Comparison of ENCODE assay signal across 1 cellular context in the genomic region with DNA sequence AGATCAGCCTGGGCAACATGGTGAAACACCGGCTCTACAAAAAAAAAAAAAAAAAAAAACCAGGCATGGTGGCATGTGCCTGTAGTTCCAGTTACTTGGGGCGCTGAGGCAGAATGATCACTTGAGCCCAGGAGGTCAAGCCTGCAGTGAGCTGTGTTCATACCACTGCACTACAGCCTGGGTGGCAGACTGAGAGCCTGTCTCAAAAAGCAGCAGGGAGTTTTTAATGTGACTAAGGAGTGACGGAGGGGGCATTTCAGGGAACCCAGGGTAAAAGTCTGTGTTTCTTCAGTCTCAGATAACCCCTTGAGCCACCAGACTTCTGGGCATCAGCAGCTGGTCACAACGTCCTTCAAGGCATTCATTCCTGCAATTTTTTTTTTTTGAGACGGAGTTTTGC.
TF ChIP-seq lines count a peak whose summit lies in the region.

No MANE protein-coding gene starts in this region.

TF ChIP-seq in WTC11, 78 proteins besides CTCF, POLR2A, EP300 and RAD21 (continued from another document):
- no peak for TF ChIP-seq ZSCAN18 (CRISPR knock-in tag; IDR thresholded peaks at IDR 0.05)
- TF ChIP-seq NR1H2 (CRISPR knock-in tag; IDR thresholded peaks at IDR 0.05) = no peak
- no peak for TF ChIP-seq SOX15 (CRISPR knock-in tag; IDR thresholded peaks at IDR 0.05)
- TF ChIP-seq NFYB (CRISPR knock-in tag; conservative IDR thresholded peaks at IDR 0.05; ENCODE audit: low read depth) = no peak
- no peak for TF ChIP-seq HMGXB4 (CRISPR knock-in tag; IDR thresholded peaks at IDR 0.05)
- TF ChIP-seq ZBTB21 (CRISPR knock-in tag; IDR thresholded peaks at IDR 0.05; ENCODE audit: borderline replicate concordance) = no peak
- TF ChIP-seq ATF3 (CRISPR knock-in tag; conservative IDR thresholded peaks at IDR 0.05) = no peak
- no peak for TF ChIP-seq GTF2I (CRISPR knock-in tag; conservative IDR thresholded peaks at IDR 0.05)
TF ChIP-seq in WTC11: peak in this region for 0.
